Comparison of ENCODE assay signal across 16 cellular contexts in genomic region chr15:63335543-63336240, GRCh38. TPM values are rescaled to one million over a fixed set of nuclear protein-coding genes. Genes with fewer than 3 reads are reported as not detected.
DNase-seq lines count a peak whose midpoint lies in the region; ATAC-seq, FAIRE-seq and TF ChIP-seq lines count a peak whose summit lies in the region.
"Had no signal": no experiment of that assay in that cellular context is flagged by ENCODE, and none has a peak within 500 bp of the region (broad histone marks: within the 10 kb centered on the region; RNA-seq: fewer than 3 reads in every experiment).

No MANE protein-coding gene starts in this region.

- TF ChIP-seq EP300 in K562 (IDR thresholded peaks at IDR 0.05; ENCODE audit: low read length), result no peak

- H2AK5ac ChIP-seq in trophoblast cell (ENCODE audit: low read length), result no peak overlapping the region

- H3K9ac ChIP-seq in K562 (ENCODE audit: insufficient read depth in 1 of 2, low read depth in 2 of 2, low read length in 2 of 2) (peak overlapping the region in 1 of 2 experiments; percentile 54; a peak in 1 of 4 replicates), trophoblast cell (ENCODE audit: low read length) (peak overlapping the region; percentile 30)
- H3K9ac ChIP-seq: BLaER1 had no signal

- no peak overlapping the region for H4K8ac ChIP-seq in trophoblast cell (ENCODE audit: low read depth, low read length)

- H3K79me2 ChIP-seq in K562 (ENCODE audit: control insufficient read depth, insufficient read depth, low read length) (no peaks in the 10 kb centered on the region), trophoblast cell (ENCODE audit: control insufficient read depth, insufficient read depth, low read length, poor library complexity) (no peaks in the 10 kb centered on the region)

- no peak for TF ChIP-seq CTCF in K562 (IDR thresholded peaks at IDR 0.05 in 2 of 3, conservative IDR thresholded peaks at IDR 0.05 in 1 of 3; ENCODE audit: insufficient read depth in 2 of 3, low read depth in 1 of 3, low read length in 3 of 3)
- no peak for TF ChIP-seq CTCF in pancreas (IDR thresholded peaks at IDR 0.05)

- H4K20me1 ChIP-seq in K562 (replicated peaks; ENCODE audit: control insufficient read depth, insufficient read depth, low read length), result no peaks in the 10 kb centered on the region
- H4K20me1 ChIP-seq: BLaER1 had no signal

- H4K12ac ChIP-seq in trophoblast cell (ENCODE audit: low read depth, low read length), result no peak overlapping the region

- H3K36me3 Mint-ChIP-seq in stimulated activated memory B cell treated with anti-CD40 and anti-IgM and Interleukin-4, amounts not matched to agents 10 μg/mL and 1 μg/mL and 100 μg/mL, for 72 hours, result no peaks in the 10 kb centered on the region
- H3K36me3 Mint-ChIP-seq: CD8-positive, alpha-beta memory T cell had no signal

- no peak overlapping the region for H2BK12ac ChIP-seq in trophoblast cell (ENCODE audit: low read length)

- H3K9me1 ChIP-seq in K562 (ENCODE audit: control insufficient read depth, insufficient read depth, low read length), result no peaks in the 10 kb centered on the region

- H3K14ac ChIP-seq in trophoblast cell (ENCODE audit: low read length), result no peak overlapping the region

- no peak overlapping the region for H4K91ac ChIP-seq in trophoblast cell (ENCODE audit: low read depth, low read length)

- H3K4ac ChIP-seq in trophoblast cell (ENCODE audit: low read depth, low read length), result no peak overlapping the region

- H3K27me3 ChIP-seq in K562 (ENCODE audit: control insufficient read depth in 2 of 2, insufficient read depth in 2 of 2, low read length in 2 of 2), result no peaks in the 10 kb centered on the region
- H3K27me3 ChIP-seq in trophoblast cell (ENCODE audit: insufficient read depth, low read length), result no peaks in the 10 kb centered on the region
- no peaks in the 10 kb centered on the region for H3K27me3 ChIP-seq in pancreas
- H3K27me3 ChIP-seq: BLaER1 had no signal

- H2BK120ac ChIP-seq in trophoblast cell (ENCODE audit: insufficient read depth, low read length, poor library complexity), result no peak overlapping the region

- no peak overlapping the region for H3K18ac ChIP-seq in trophoblast cell (ENCODE audit: low read length)

- H3K79me1 ChIP-seq in trophoblast cell (ENCODE audit: low read length), result no peaks in the 10 kb centered on the region

- CTCF ChIA-PET in K562 (lab: Yijun Ruan, JAX; ENCODE audit: low intra/inter-chr PET ratio), result no interaction called here

- H2AFZ ChIP-seq in K562 (ENCODE audit: low read depth, low read length), result 0 out of 2 replicates have a peak overlapping the region, but pooled peaks have one; percentile 22
- no peak overlapping the region for H2AFZ ChIP-seq in trophoblast cell (ENCODE audit: insufficient read depth, low read length, poor library complexity)
- H2AFZ ChIP-seq: GM23338 had no signal

- FAIRE-seq in K562 (lab: Jason Lieb, UNC), result no peak
- FAIRE-seq in pancreas (lab: Jason Lieb, UNC), result no peak
- FAIRE-seq: GM12891 had no signal

- H3K4me3 Mint-ChIP-seq in stimulated activated memory B cell treated with anti-CD40 and anti-IgM and Interleukin-4, amounts not matched to agents 10 μg/mL and 1 μg/mL and 100 μg/mL, for 72 hours, result no peak overlapping the region
- H3K4me3 Mint-ChIP-seq: CD8-positive, alpha-beta memory T cell; GM23338; H9 had no signal

- peaks cover 8% of the 10 kb centered on the region for H3K27me3 Mint-ChIP-seq in stimulated activated memory B cell treated with anti-CD40 and anti-IgM and Interleukin-4, amounts not matched to agents 10 μg/mL and 1 μg/mL and 100 μg/mL, for 72 hours

- H3K27ac ChIP-seq in K562 (ENCODE audit: extremely low read depth, low read depth, low read length) (no peak overlapping the region), trophoblast cell (ENCODE audit: low read depth, low read length) (no peak overlapping the region), pancreas (no peak overlapping the region)
- H3K27ac ChIP-seq: BLaER1 had no signal

- TF ChIP-seq RAD21 in K562 (CRISPR knock-in tag; conservative IDR thresholded peaks at IDR 0.05 in 1 of 2, IDR thresholded peaks at IDR 0.05 in 1 of 2), result no peak

- no peak overlapping the region for H3K27ac Mint-ChIP-seq in stimulated activated memory B cell treated with anti-CD40 and anti-IgM and Interleukin-4, amounts not matched to agents 10 μg/mL and 1 μg/mL and 100 μg/mL, for 72 hours
- H3K27ac Mint-ChIP-seq: GM23338, H9 had no signal

- no peaks in the 10 kb centered on the region for H3K9me3 Mint-ChIP-seq in stimulated activated memory B cell treated with anti-CD40 and anti-IgM and Interleukin-4, amounts not matched to agents 10 μg/mL and 1 μg/mL and 100 μg/mL, for 72 hours
- H3K9me3 Mint-ChIP-seq: CD8-positive, alpha-beta memory T cell; GM23338; H9 had no signal

- DNase-seq in G401 (ENCODE audit: low spot score) (peak; percentile 91), K562 (ENCODE audit: extremely low read depth in 1 of 4, low spot score in 3 of 4) (no peak), fibroblast of peridontal ligament (ENCODE audit: extremely low read depth) (peak; percentile 8), trophoblast cell (no peak), GM19238 (ENCODE audit: insufficient read length, low spot score) (no peak), pancreas (no peak)
- DNase-seq: 8988T; AML-193; Caco-2; CD8-positive, alpha-beta memory T cell; H9 had no signal

- intact Hi-C loops in K562 (cut with micrococcal nuclease), result no loop called here
- intact Hi-C loops in pancreas (cut with DNase I), result no loop called here

- H3K9me3 ChIP-seq in K562 (replicated peaks; ENCODE audit: control insufficient read depth, insufficient read depth, low read depth, low read length) (no peaks in the 10 kb centered on the region), trophoblast cell (ENCODE audit: insufficient read depth, low read depth, low read length) (no peaks in the 10 kb centered on the region), pancreas (no peaks in the 10 kb centered on the region)
- H3K9me3 ChIP-seq: BLaER1, Caco-2 had no signal

- no peak overlapping the region for H3K23ac ChIP-seq in trophoblast cell (ENCODE audit: low read length)

- no peaks in the 10 kb centered on the region for H3K4me1 Mint-ChIP-seq in stimulated activated memory B cell treated with anti-CD40 and anti-IgM and Interleukin-4, amounts not matched to agents 10 μg/mL and 1 μg/mL and 100 μg/mL, for 72 hours
- H3K4me1 Mint-ChIP-seq: CD8-positive, alpha-beta memory T cell had no signal

- no peak for TF ChIP-seq POLR2A in K562 (conservative IDR thresholded peaks at IDR 0.05)

- peaks cover 8 to 12% of the 10 kb centered on the region in 2 experiments; a peak in 4 of 5 replicates for H3K4me1 ChIP-seq in K562 (replicated peaks in 1 of 2; ENCODE audit: control insufficient read depth in 2 of 2, insufficient read depth in 2 of 2, low read length in 2 of 2)
- H3K4me1 ChIP-seq in trophoblast cell (ENCODE audit: control insufficient read depth in 1 of 2, insufficient read depth in 2 of 2, low read length in 2 of 2), result peaks cover 15% of the 10 kb centered on the region in 2 experiments
- H3K4me1 ChIP-seq in pancreas, result no peaks in the 10 kb centered on the region
- H3K4me1 ChIP-seq: Caco-2 had no signal

- no peak overlapping the region for H2BK5ac ChIP-seq in trophoblast cell (ENCODE audit: low read depth, low read length, poor library complexity)

- H3K4me3 ChIP-seq in K562, result no peak overlapping the region
- H3K4me3 ChIP-seq in trophoblast cell (ENCODE audit: low read depth, low read length), result no peak overlapping the region
- no peak overlapping the region for H3K4me3 ChIP-seq in pancreas
- H3K4me3 ChIP-seq: BLaER1, GM23338 had no signal

- in situ Hi-C loops in G401 (cut with HindIII; ENCODE audit: low sequenced_read_pairs), result no loop called here
- in situ Hi-C loops in K562 (cut with MboI), result no loop called here

- no peak overlapping the region for H3K4me2 ChIP-seq in K562 (ENCODE audit: insufficient read depth, low read length)
- H3K4me2 ChIP-seq in trophoblast cell (ENCODE audit: low read length), result no peak overlapping the region
- H3K4me2 ChIP-seq: BLaER1, GM23338 had no signal

- POLR2A ChIA-PET in K562 (lab: Yijun Ruan, JAX), result interaction anchor here (0.9 to 1.0 kb wide), 2 partner anchors 13 to 54 kb away, joined by 3 to 5 read pairs; no protein-coding TSS in a partner anchor

- ATAC-seq in K562 (no peak), pancreas (no peak), HG02610 (IDR thresholded peaks at IDR 0.05; ENCODE audit: unreplicated experiment) (no peak)
- ATAC-seq in stimulated activated memory B cell treated with anti-CD40 and anti-IgM and Interleukin-4, amounts not matched to agents 10 μg/mL and 1 μg/mL and 100 μg/mL, for 72 hours, result no peak
- ATAC-seq: GM23338 had no signal

- WGBS in K562 (ENCODE audit: insufficient coverage, low coverage, missing lambda C conversion rate), result 37% methylated on average over 8 of the region's 8 CpGs
- WGBS in trophoblast cell (ENCODE audit: extremely low coverage, insufficient coverage, insufficient read length), result no CpG with 5 or more reads among the region's 8 CpGs
- WGBS in pancreas, 2 donors, result 79 to 84% methylated on average over 8 of the region's 8 CpGs

- no TSS peak for BruUV-seq in K562 (replicated peaks; lab: Mats Ljungman, UMichigan)

- H3K36me3 ChIP-seq in K562 (ENCODE audit: control insufficient read depth, insufficient read depth, low read length), result no peaks in the 10 kb centered on the region
- H3K36me3 ChIP-seq in trophoblast cell (ENCODE audit: control insufficient read depth in 1 of 2, insufficient read depth in 2 of 2, low read length in 2 of 2), result no peaks in the 10 kb centered on the region
- no peaks in the 10 kb centered on the region for H3K36me3 ChIP-seq in pancreas
- H3K36me3 ChIP-seq: BLaER1 had no signal

RNA-seq across cellular contexts. Expression of gene CA12, which starts 46.0 kb away (rescaled TPM):
- total RNA-seq in G401 (2014; rRNA removed; shearing (Covaris generic)), result 3.8 and 7.9 TPM in 2 replicates
- total RNA-seq in K562 (2011; cell fraction: chromatin; rRNA removed; ENCODE audit: low replicate concordance), result 0.25 and 0.33 TPM in 2 replicates
- total RNA-seq in K562 (2011; cell fraction: nucleolus; rRNA removed), result not detected in 2 replicates
- total RNA-seq in K562 (2011; cell fraction: nucleoplasm; rRNA removed), result not detected in 2 replicates
- total RNA-seq in K562 (2014; rRNA removed) (0.16 and 0.18 TPM in 2 replicates), K562 (2014; rRNA removed; fragmentation: Illumina TruSeq; extraction: Trizol) (0.07 and 0.13 TPM in 2 replicates), K562 (2015; rRNA removed; fragmentation: Illumina TruSeq; extraction: Trizol) (0.22 and 0.23 TPM in 2 replicates), K562 (2021) (0.07 and 0.09 TPM in 2 replicates), pancreas (10 to 100 TPM; 10.2 to 49.6 (median 28.6) TPM)
- polyA plus RNA-seq in K562 (2011; rRNA removed) (0.01 and 0.05 TPM in 2 replicates), K562 (2014; fragmentation: Illumina TruSeq; extraction: Trizol) (0.19 and 0.47 TPM in 2 replicates), K562 (2014; fragmentation: Nextera tagmentation; extraction: Ambion mirVana) (under 1 TPM in 1 of 2 experiments, not detected in 1; 0.11 TPM), K562 (2014; rRNA removed) (0.78 and 0.89 TPM in 2 replicates), pancreas (10 to 100 TPM in 1 of 2 donors, 1 to 10 TPM in 1; 7.5 to 21.0 TPM)
- 0.09 TPM in 1 of 2 replicates, not detected in the other for polyA plus RNA-seq in K562 (2011; cell fraction: cytosol; rRNA removed)
- 0.11 and 0.42 TPM in 2 replicates for polyA plus RNA-seq in K562 (2011; cell fraction: nucleus; rRNA removed)
- 0.72 and 5.0 TPM in 2 replicates for polyA plus RNA-seq in K562 (2012)
- 0.04 and 0.12 TPM in 2 replicates for polyA minus RNA-seq in K562 (2011; rRNA and poly(A)+ RNA removed)
- polyA minus RNA-seq in K562 (2011; cell fraction: cytosol; rRNA and poly(A)+ RNA removed), result not detected in 2 replicates
- polyA minus RNA-seq in K562 (2011; cell fraction: nucleus; rRNA and poly(A)+ RNA removed), result 0.11 TPM in 1 of 2 replicates, not detected in the other
- 3.5 and 3.7 TPM in 2 replicates for polyA plus RNA-seq in trophoblast cell (2013)
- total RNA-seq: CD8-positive, alpha-beta memory T cell had no signal

RNA-seq across cellular contexts. Expression of gene APH1B, which starts 58.3 kb away (rescaled TPM):
- total RNA-seq in G401 (2014; rRNA removed; shearing (Covaris generic)), result 6.9 and 7.4 TPM in 2 replicates
- 10.5 and 13.7 TPM in 2 replicates for total RNA-seq in K562 (2011; cell fraction: chromatin; rRNA removed; ENCODE audit: low replicate concordance)
- total RNA-seq in K562 (2011; cell fraction: nucleolus; rRNA removed), result 7.7 and 8.8 TPM in 2 replicates
- 13.9 and 14.7 TPM in 2 replicates for total RNA-seq in K562 (2011; cell fraction: nucleoplasm; rRNA removed)
- total RNA-seq in K562 (2014; rRNA removed) (4.9 and 5.1 TPM in 2 replicates), K562 (2014; rRNA removed; fragmentation: Illumina TruSeq; extraction: Trizol) (9.0 and 9.1 TPM in 2 replicates), K562 (2015; rRNA removed; fragmentation: Illumina TruSeq; extraction: Trizol) (8.9 and 9.6 TPM in 2 replicates), K562 (2021) (9.7 and 10.6 TPM in 2 replicates), pancreas (10 to 100 TPM in 1 of 6 donors, 1 to 10 TPM in 5; 3.2 to 10.7 (median 5.8) TPM)
- polyA plus RNA-seq in K562 (2011; rRNA removed) (4.8 and 7.0 TPM in 2 replicates), K562 (2014; fragmentation: Illumina TruSeq; extraction: Trizol) (6.1 and 6.9 TPM in 2 replicates), K562 (2014; fragmentation: Nextera tagmentation; extraction: Ambion mirVana) (1 to 10 TPM; 7.0 to 8.7 TPM), K562 (2014; rRNA removed) (6.8 and 7.3 TPM in 2 replicates), pancreas (10 to 100 TPM in 1 of 2 donors, 1 to 10 TPM in 1; 3.1 to 11.7 TPM)
- polyA plus RNA-seq in K562 (2011; cell fraction: cytosol; rRNA removed), result 3.0 and 3.2 TPM in 2 replicates
- polyA plus RNA-seq in K562 (2011; cell fraction: nucleus; rRNA removed), result 7.9 and 9.8 TPM in 2 replicates
- polyA plus RNA-seq in K562 (2012), result 9.1 and 10.8 TPM in 2 replicates
- 4.6 and 6.9 TPM in 2 replicates for polyA minus RNA-seq in K562 (2011; rRNA and poly(A)+ RNA removed)
- polyA minus RNA-seq in K562 (2011; cell fraction: cytosol; rRNA and poly(A)+ RNA removed), result 3.6 and 8.8 TPM in 2 replicates
- polyA minus RNA-seq in K562 (2011; cell fraction: nucleus; rRNA and poly(A)+ RNA removed), result 5.0 and 5.1 TPM in 2 replicates
- polyA plus RNA-seq in trophoblast cell (2013), result 5.0 and 5.7 TPM in 2 replicates

Comparison
In these comparisons a context has a peak if more than half of its experiments do, and no peak if none do; other contexts are left out.
1. DNase-seq: peak in G401 (single experiment) and fibroblast of peridontal ligament (single experiment); none in K562 (0 of 4), trophoblast cell (0 of 2), GM19238 (single experiment) and pancreas (0 of 6).